In the genomic region with DNA sequence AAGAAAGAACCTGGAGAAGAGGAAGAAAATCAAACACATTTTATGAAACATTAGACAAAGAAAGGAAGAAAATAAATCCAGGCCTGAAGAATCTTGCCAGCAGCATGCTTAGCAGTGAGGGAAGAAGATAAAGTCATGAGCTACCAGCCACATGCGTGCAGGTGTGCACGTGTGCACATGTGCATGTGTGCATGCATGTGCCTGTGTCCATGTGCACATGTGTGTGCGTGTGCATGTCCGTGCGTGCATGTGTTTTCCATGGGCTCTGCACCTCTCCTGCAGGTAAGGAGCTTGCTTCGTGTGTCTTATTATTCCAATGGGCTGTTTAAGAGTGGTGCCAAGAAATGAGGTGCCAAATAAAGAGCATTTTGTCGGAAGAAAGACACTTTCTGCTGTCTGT, we compare ENCODE assay signal across 24 cellular contexts.
"Had no signal": no experiment of that assay in that cellular context is flagged by ENCODE, and none has a peak within 500 bp of the region (broad histone marks: within the 10 kb centered on the region; RNA-seq: fewer than 3 reads in every experiment).

No MANE protein-coding gene starts in this region.

- H3K79me2 ChIP-seq: hepatocyte had no signal

- H3K4me3 ChIP-seq: colonic mucosa, esophagus muscularis mucosa, gastroesophageal sphincter, heart left ventricle, hepatocyte, left lung, lung had no signal

- H3K36me3 Mint-ChIP-seq: immature natural killer cell, memory B cell had no signal

- H3K4me1 ChIP-seq: colonic mucosa, esophagus muscularis mucosa, foreskin keratinocyte, gastroesophageal sphincter, heart left ventricle, left lung had no signal

- ATAC-seq: effector memory CD8-positive, alpha-beta T cell; foreskin keratinocyte; gastroesophageal sphincter; heart left ventricle; left cardiac atrium; left lung; left ventricle myocardium superior had no signal

- DNase-seq: colonic mucosa; cortex of kidney; effector CD8-positive, alpha-beta T cell; effector memory CD8-positive, alpha-beta T cell; endodermal cell; foreskin keratinocyte; heart left ventricle; hypothalamus; immature natural killer cell; islet precursor cell; left cardiac atrium; left lung; left ventricle myocardium superior; mammary epithelial cell; mesendoderm; midbrain had no signal

- H3K4me1 Mint-ChIP-seq: immature natural killer cell, memory B cell had no signal

- H2AFZ ChIP-seq: hepatocyte had no signal

- H3K27ac Mint-ChIP-seq: dendritic cell treated with granulocyte-macrophage colony-stimulating factor and Interleukin-4, amounts not matched to agents 40 ng/mL and 50 ng/mL, for 4 days; effector memory CD8-positive, alpha-beta T cell; endodermal cell; immature natural killer cell; memory B cell had no signal

- H3K27me3 ChIP-seq: colonic mucosa, esophagus muscularis mucosa, foreskin keratinocyte, hepatocyte, left lung had no signal

- H3K4me3 Mint-ChIP-seq: dendritic cell treated with granulocyte-macrophage colony-stimulating factor and Interleukin-4, amounts not matched to agents 40 ng/mL and 50 ng/mL, for 4 days; effector memory CD8-positive, alpha-beta T cell; endodermal cell; immature natural killer cell; memory B cell had no signal

- H3K4me2 ChIP-seq: hepatocyte had no signal

- FAIRE-seq: endometrium, frontal cortex had no signal

- H3K9me3 ChIP-seq: colonic mucosa, esophagus muscularis mucosa, gastroesophageal sphincter, left lung had no signal

- H3K27ac ChIP-seq: colonic mucosa, esophagus muscularis mucosa, foreskin keratinocyte, gastroesophageal sphincter, heart left ventricle, hepatocyte, left lung had no signal

- H3K27me3 Mint-ChIP-seq: dendritic cell treated with granulocyte-macrophage colony-stimulating factor and Interleukin-4, amounts not matched to agents 40 ng/mL and 50 ng/mL, for 4 days; effector memory CD8-positive, alpha-beta T cell; memory B cell had no signal

- H3K9me3 Mint-ChIP-seq: dendritic cell treated with granulocyte-macrophage colony-stimulating factor and Interleukin-4, amounts not matched to agents 40 ng/mL and 50 ng/mL, for 4 days had no signal

- H3K36me3 ChIP-seq: colonic mucosa, esophagus muscularis mucosa, gastroesophageal sphincter, heart left ventricle, left lung had no signal
